ENCODE assay signal across 18 cellular contexts in genomic region chr22:32584650-32585049, GRCh38.
DNase-seq lines count a peak whose midpoint lies in the region; ATAC-seq and TF ChIP-seq lines count a peak whose summit lies in the region.
"Had no signal": no experiment of that assay in that cellular context is flagged by ENCODE, and none has a peak within 500 bp of the region (broad histone marks: within the 10 kb centered on the region; RNA-seq: fewer than 3 reads in every experiment).

No MANE protein-coding gene starts in this region.

- H3F3A ChIP-seq in PC-9 (ENCODE audit: insufficient read depth, low read depth), result peaks cover 31% of the 10 kb centered on the region

- H3K4me3 Mint-ChIP-seq in nephron, result no peak overlapping the region
- H3K4me3 Mint-ChIP-seq: B cell; effector memory CD8-positive, alpha-beta T cell; neural progenitor cell had no signal

- peak overlapping the region; percentile 63 for H3K4me2 ChIP-seq in PC-9
- H3K4me2 ChIP-seq: neural progenitor cell had no signal

- no peak overlapping the region; the same call in 1 of the 2 replicates for H3K4me3 ChIP-seq in PC-9
- no peak overlapping the region for H3K4me3 ChIP-seq in body of pancreas
- H3K4me3 ChIP-seq: GM12878, neural progenitor cell had no signal

- DNase-seq in AG08395 (ENCODE audit: low spot score), result peak; percentile 38
- peak in 1 of 2 experiments; percentile 49 for DNase-seq in PC-9
- DNase-seq in fibroblast of peridontal ligament (ENCODE audit: extremely low read depth), result peak; percentile 92
- no peak for DNase-seq in effector CD8-positive, alpha-beta T cell (lab: John Stamatoyannopoulos, UW)
- DNase-seq in 8988T, result no peak
- DNase-seq in GM10248 (ENCODE audit: extremely low spot score), result no peak
- no peak for DNase-seq in body of pancreas
- DNase-seq: brain microvascular endothelial cell; DMS79; effector memory CD8-positive, alpha-beta T cell; Kasumi-1; NCI-H2029; NCI-H526 treated with DMSO at 0.1 percent for 48 hours had no signal

- no peaks in the 10 kb centered on the region for H3K36me3 Mint-ChIP-seq in nephron (ENCODE audit: low read depth)
- H3K36me3 Mint-ChIP-seq: neural progenitor cell had no signal

- no peaks in the 10 kb centered on the region for H4K20me1 ChIP-seq in PC-9 (ENCODE audit: insufficient read depth)

- POLR2A ChIA-PET in PC-9 (lab: Charles Lee; ENCODE audit: unreplicated experiment), result interaction anchor here (0.6 kb wide), 1 partner anchor 13 kb away, joined by 3 read pairs; no protein-coding TSS in a partner anchor
- POLR2A ChIA-PET in GM10248 (lab: Yijun Ruan, JAX), result no interaction called here

- H3K9me3 ChIP-seq in PC-9 (ENCODE audit: insufficient read depth, low read depth) (peaks cover 6% of the 10 kb centered on the region), body of pancreas (no peaks in the 10 kb centered on the region)

- CTCF ChIA-PET in PC-9 (lab: Charles Lee) (no interaction called here), GM10248 (lab: Yijun Ruan, JAX) (no interaction called here)

- H3K79me2 ChIP-seq in PC-9 (ENCODE audit: low read depth), result no peaks in the 10 kb centered on the region

- peak overlapping the region; percentile 24; the same call in 1 of the 2 replicates for H2AFZ ChIP-seq in PC-9
- H2AFZ ChIP-seq: neural progenitor cell had no signal

- H3K27me3 Mint-ChIP-seq in nephron (ENCODE audit: low read depth), result peaks cover 4% of the 10 kb centered on the region

- H3K36me3 ChIP-seq in PC-9 (ENCODE audit: low read depth), result no peaks in the 10 kb centered on the region
- H3K36me3 ChIP-seq in body of pancreas (replicated peaks in 1 of 2; ENCODE audit: insufficient read depth in 1 of 2, low read depth in 2 of 2), result no peaks in the 10 kb centered on the region
- H3K36me3 ChIP-seq: brain microvascular endothelial cell, neural progenitor cell had no signal

- H3K9me2 ChIP-seq in PC-9 (ENCODE audit: insufficient read depth), result no peaks in the 10 kb centered on the region

- peaks cover under 1% of the 10 kb centered on the region for H3K9me3 Mint-ChIP-seq in nephron
- H3K9me3 Mint-ChIP-seq: effector memory CD8-positive, alpha-beta T cell; neural progenitor cell had no signal

- H3K27ac ChIP-seq in PC-9 (peak overlapping the region; percentile 88), body of pancreas (no peak overlapping the region)
- H3K27ac ChIP-seq: brain microvascular endothelial cell, HL-60, neural progenitor cell had no signal

- peaks cover 43% of the 10 kb centered on the region for H3K4me1 ChIP-seq in PC-9 (replicated peaks; ENCODE audit: insufficient read depth)
- H3K4me1 ChIP-seq in body of pancreas, result no peaks in the 10 kb centered on the region
- H3K4me1 ChIP-seq: neural progenitor cell had no signal

- no peak for TF ChIP-seq CTCF in PC-9 (conservative IDR thresholded peaks at IDR 0.05)
- TF ChIP-seq CTCF in nephron (IDR thresholded peaks at IDR 0.05; ENCODE audit: unreplicated experiment in 3 of 3), result no peak
- TF ChIP-seq CTCF in GM10248 (IDR thresholded peaks at IDR 0.05; ENCODE audit: control extremely low read depth, extremely low read depth, low read depth, missing control alignments), result no peak
- TF ChIP-seq CTCF in body of pancreas (IDR thresholded peaks at IDR 0.05), result no peak

- no peak for ATAC-seq in body of pancreas
- ATAC-seq: effector memory CD8-positive, alpha-beta T cell; GM12878 had no signal

- no peak for TF ChIP-seq POLR2A in body of pancreas (IDR thresholded peaks at IDR 0.05)

- H3K4me1 Mint-ChIP-seq in nephron, result peaks cover 31% of the 10 kb centered on the region
- H3K4me1 Mint-ChIP-seq: B cell had no signal

- peak overlapping the region in 2 of 3 experiments; percentile 22 to 40 for H3K27ac Mint-ChIP-seq in nephron
- H3K27ac Mint-ChIP-seq: B cell; effector memory CD8-positive, alpha-beta T cell; neural progenitor cell had no signal

- no TSS peak for BruUV-seq in PC-9 (replicated peaks; lab: Mats Ljungman, UMichigan)

- intact Hi-C loops in PC-9 (cut with micrococcal nuclease; ENCODE audit: unreplicated experiment), result no loop called here
- intact Hi-C loops in body of pancreas (cut with DNase I), result no loop called here

- no peaks in the 10 kb centered on the region for H3K27me3 ChIP-seq in PC-9 (ENCODE audit: insufficient read depth, low read depth)
- no peaks in the 10 kb centered on the region for H3K27me3 ChIP-seq in body of pancreas
- H3K27me3 ChIP-seq: brain microvascular endothelial cell, neural progenitor cell had no signal

Comparison
In these comparisons a context has a peak if more than half of its experiments do, and no peak if none do; other contexts are left out.
1. DNase-seq: peak in AG08395 (single experiment) and fibroblast of peridontal ligament (single experiment); none in effector CD8-positive, alpha-beta T cell (single experiment), 8988T (single experiment), GM10248 (single experiment) and body of pancreas (0 of 4).